ENCODE assay signal across 1 cellular context in the genomic region with DNA sequence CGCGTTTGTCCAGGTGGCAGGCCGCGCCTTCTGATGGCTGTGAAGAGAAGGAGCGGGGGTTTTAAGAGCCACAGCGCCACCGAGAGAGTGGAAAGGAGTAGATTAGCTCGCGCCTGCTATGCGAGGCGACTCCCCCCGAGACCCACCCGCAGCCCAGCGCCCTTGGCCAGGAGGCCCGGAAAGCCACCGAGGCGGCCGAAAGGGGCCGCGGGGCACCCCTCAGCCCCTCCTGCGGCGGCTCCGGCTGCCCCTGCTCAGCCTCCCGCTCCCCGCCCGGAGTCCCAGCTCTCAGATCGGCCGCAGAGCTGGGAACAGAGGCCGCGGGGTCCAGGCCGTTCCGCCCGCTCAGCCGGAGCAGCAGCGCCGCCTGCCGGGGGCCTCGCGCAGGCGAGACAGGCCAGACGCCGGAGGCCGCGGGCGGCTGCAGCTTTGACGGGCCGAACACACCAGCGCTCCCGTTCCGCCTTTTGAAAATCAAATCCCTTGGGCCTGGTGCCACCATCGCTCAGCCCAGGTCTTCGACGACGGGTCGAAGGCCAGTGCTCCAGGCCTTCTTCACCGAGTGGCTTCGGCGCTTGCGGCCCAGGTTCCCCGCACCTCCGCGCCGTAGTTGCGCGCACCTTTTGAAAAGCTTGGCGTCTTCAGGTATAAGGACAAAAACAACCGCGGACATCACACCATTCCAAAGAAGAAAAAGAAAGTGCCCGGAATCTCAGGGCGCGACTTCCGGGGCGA.
A peak's percentile ranks its signal among the peaks of the same experiment; 100 is the strongest.
TF ChIP-seq lines count a peak whose summit lies in the region.

No MANE protein-coding gene starts in this region.

TF ChIP-seq in H1, 55 proteins besides CTCF, POLR2A, EP300 and RAD21 (continued from another document):
- TF ChIP-seq CTBP2 (IDR thresholded peaks at IDR 0.05; ENCODE audit: borderline replicate concordance, insufficient read depth, insufficient read length, low read length) (peak; percentile 86), EGR1 (IDR thresholded peaks at IDR 0.05; ENCODE audit: borderline replicate concordance, low read depth, low read length) (peak; percentile 31; the same call in 1 of the 2 replicates), NANOG (IDR thresholded peaks at IDR 0.05; ENCODE audit: insufficient read depth, low read depth, low read length, poor library complexity, severe bottlenecking) (no peak), ASH2L (IDR thresholded peaks at IDR 0.05; ENCODE audit: low read length) (peak; percentile 46), EZH2 (IDR thresholded peaks at IDR 0.05; ENCODE audit: low read depth, low read length, severe bottlenecking) (peak; percentile 92), SP2 (IDR thresholded peaks at IDR 0.05; ENCODE audit: low read length) (no peak), CEBPB (IDR thresholded peaks at IDR 0.05; ENCODE audit: low read depth, low read length) (peak; percentile 1; the same call in 1 of the 2 replicates), CREB1 (IDR thresholded peaks at IDR 0.05) (0 out of 2 replicates have a peak, but pooled peaks have one; percentile 29), TAF7 (optimal IDR thresholded peaks at IDR 0.05; ENCODE audit: borderline replicate concordance, low read depth, low read length) (no peak), SIRT6 (IDR thresholded peaks at IDR 0.05; ENCODE audit: low read length) (no peak), ZNF274 (IDR thresholded peaks at IDR 0.05; ENCODE audit: borderline replicate concordance, extremely low read depth, low read length) (no peak), JUN (IDR thresholded peaks at IDR 0.05; ENCODE audit: low read depth, low read length) (no peak), SUZ12 (IDR thresholded peaks at IDR 0.05; ENCODE audit: low read length) (peak; percentile 95), SIN3A (conservative IDR thresholded peaks at IDR 0.05 in 1 of 2, IDR thresholded peaks at IDR 0.05 in 1 of 2; ENCODE audit: low read depth in 1 of 2, low read length in 2 of 2) (no peak), RFX5 (IDR thresholded peaks at IDR 0.05; ENCODE audit: borderline replicate concordance, low read depth, low read length) (no peak), GABPA (IDR thresholded peaks at IDR 0.05; ENCODE audit: borderline replicate concordance, insufficient read depth, low read length) (peak; percentile 82; the same call in 1 of the 2 replicates), CHD1 (IDR thresholded peaks at IDR 0.05; ENCODE audit: low read depth, low read length) (no peak), GTF2F1 (IDR thresholded peaks at IDR 0.05; ENCODE audit: borderline replicate concordance, low read depth, low read length) (no peak), POU5F1 (IDR thresholded peaks at IDR 0.05; ENCODE audit: low read depth, low read length) (no peak)
- TF ChIP-seq, protein P1, sequence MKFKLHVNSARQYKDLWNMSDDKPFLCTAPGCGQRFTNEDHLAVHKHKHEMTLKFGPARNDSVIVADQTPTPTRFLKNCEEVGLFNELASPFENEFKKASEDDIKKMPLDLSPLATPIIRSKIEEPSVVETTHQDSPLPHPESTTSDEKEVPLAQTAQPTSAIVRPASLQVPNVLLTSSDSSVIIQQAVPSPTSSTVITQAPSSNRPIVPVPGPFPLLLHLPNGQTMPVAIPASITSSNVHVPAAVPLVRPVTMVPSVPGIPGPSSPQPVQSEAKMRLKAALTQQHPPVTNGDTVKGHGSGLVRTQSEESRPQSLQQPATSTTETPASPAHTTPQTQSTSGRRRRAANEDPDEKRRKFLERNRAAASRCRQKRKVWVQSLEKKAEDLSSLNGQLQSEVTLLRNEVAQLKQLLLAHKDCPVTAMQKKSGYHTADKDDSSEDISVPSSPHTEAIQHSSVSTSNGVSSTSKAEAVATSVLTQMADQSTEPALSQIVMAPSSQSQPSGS (IDR thresholded peaks at IDR 0.05; ENCODE audit: low read length): no peak
